Comparison of ENCODE assay signal across 15 cellular contexts in the genomic region with DNA sequence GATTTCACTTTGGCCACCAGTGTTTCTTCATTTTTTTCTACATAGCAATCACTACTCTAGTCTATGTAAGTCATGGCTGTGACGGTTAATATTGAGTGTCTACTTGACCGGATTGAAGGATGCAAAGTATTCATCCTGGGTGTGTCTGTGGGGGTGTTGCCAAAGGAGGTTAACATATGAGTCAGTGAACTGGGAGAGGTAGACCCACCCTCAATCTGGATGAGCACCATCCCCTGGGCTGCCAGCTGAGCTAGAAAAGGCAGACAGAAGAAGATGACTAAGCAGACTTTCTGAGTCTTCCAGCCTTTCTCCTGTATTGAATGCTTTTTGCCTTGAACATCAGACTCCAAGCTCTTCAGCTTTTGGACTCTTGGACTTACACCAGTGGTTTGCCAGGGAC.
A peak's percentile ranks its signal among the peaks of the same experiment; 100 is the strongest.
DNase-seq lines count a peak whose midpoint lies in the region; ATAC-seq and TF ChIP-seq lines count a peak whose summit lies in the region.
"Had no signal": no experiment of that assay in that cellular context is flagged by ENCODE, and none has a peak within 500 bp of the region (broad histone marks: within the 10 kb centered on the region; RNA-seq: fewer than 3 reads in every experiment).

No MANE protein-coding gene starts in this region.

- H3K27ac Mint-ChIP-seq in T-helper 2 cell treated with Interferon-gamma antibody and Interleukin-4, amounts not matched to agents 5 μg/mL and 100 μg/mL, for 36 hours, result no peak overlapping the region
- H3K27ac Mint-ChIP-seq in CD4-positive, alpha-beta T cell, result no peak overlapping the region
- H3K27ac Mint-ChIP-seq: effector memory CD8-positive, alpha-beta T cell; mesothelial cell of epicardium had no signal

- H3K27me3 Mint-ChIP-seq in T-helper 2 cell treated with Interferon-gamma antibody and Interleukin-4, amounts not matched to agents 5 μg/mL and 100 μg/mL, for 36 hours (ENCODE audit: low read depth), result no peaks in the 10 kb centered on the region
- H3K27me3 Mint-ChIP-seq in CD4-positive, alpha-beta T cell, result no peaks in the 10 kb centered on the region
- H3K27me3 Mint-ChIP-seq: effector memory CD8-positive, alpha-beta T cell had no signal

- POLR2A ChIA-PET in CD4-positive, alpha-beta T cell (lab: Charles Lee), result no interaction called here

- intact Hi-C loops in CD4-positive, alpha-beta T cell (cut with DNase I, micrococcal nuclease), result no loop called here

- no peaks in the 10 kb centered on the region for H3K27me3 ChIP-seq in CD4-positive, alpha-beta T cell (ENCODE audit: control insufficient read depth, insufficient read depth, low read length)
- H3K27me3 ChIP-seq: adrenal gland had no signal

- in situ Hi-C loops in astrocyte of the spinal cord (cut with HindIII; ENCODE audit: low sequenced_read_pairs), result no loop called here

- DNase-seq in AG08395 (ENCODE audit: low spot score) (peak; percentile 48), HS-27A (ENCODE audit: low read depth) (peak; percentile 73), astrocyte of the spinal cord (ENCODE audit: low read depth, low spot score) (peak; percentile 71), kidney glomerular epithelial cell (lab: John Stamatoyannopoulos, UW) (peak; percentile 26), hypothalamus (lab: John Stamatoyannopoulos, UW) (no peak), cerebellar nuclear complex (lab: John Stamatoyannopoulos, UW) (no peak)
- no peak for DNase-seq in T-helper 2 cell treated with Interferon-gamma antibody and Interleukin-4, amounts not matched to agents 5 μg/mL and 100 μg/mL, for 36 hours (ENCODE audit: low spot score)
- no peak for DNase-seq in CD4-positive, alpha-beta T cell
- DNase-seq: adrenal gland; C1 segment of cervical spinal cord; effector memory CD8-positive, alpha-beta T cell; NCI-H1048; NCI-H446 treated with DMSO at 0.1 percent for 48 hours had no signal

- H3K27ac ChIP-seq in CD4-positive, alpha-beta T cell (ENCODE audit: low read depth, low read length), result no peak overlapping the region
- H3K27ac ChIP-seq: adrenal gland had no signal

- no peak for TF ChIP-seq CTCF in astrocyte of the spinal cord (IDR thresholded peaks at IDR 0.05; ENCODE audit: low read depth, low read length)
- no peak for TF ChIP-seq CTCF in CD4-positive, alpha-beta T cell (IDR thresholded peaks at IDR 0.05)

- CTCF ChIA-PET in CD4-positive, alpha-beta T cell (lab: Charles Lee), result no interaction called here

- no peak overlapping the region for H3K4me3 ChIP-seq in astrocyte of the spinal cord (ENCODE audit: low read depth, low read length)
- H3K4me3 ChIP-seq: adrenal gland had no signal

- no peak overlapping the region for H3K4me3 Mint-ChIP-seq in T-helper 2 cell treated with Interferon-gamma antibody and Interleukin-4, amounts not matched to agents 5 μg/mL and 100 μg/mL, for 36 hours
- no peak overlapping the region for H3K4me3 Mint-ChIP-seq in CD4-positive, alpha-beta T cell
- H3K4me3 Mint-ChIP-seq: effector memory CD8-positive, alpha-beta T cell; mesothelial cell of epicardium had no signal

- no peaks in the 10 kb centered on the region for H3K4me1 Mint-ChIP-seq in T-helper 2 cell treated with Interferon-gamma antibody and Interleukin-4, amounts not matched to agents 5 μg/mL and 100 μg/mL, for 36 hours (ENCODE audit: low read depth)
- no peaks in the 10 kb centered on the region for H3K4me1 Mint-ChIP-seq in CD4-positive, alpha-beta T cell (ENCODE audit: low read depth)
- H3K4me1 Mint-ChIP-seq: mesothelial cell of epicardium had no signal

- no peaks in the 10 kb centered on the region for H3K36me3 Mint-ChIP-seq in T-helper 2 cell treated with Interferon-gamma antibody and Interleukin-4, amounts not matched to agents 5 μg/mL and 100 μg/mL, for 36 hours (ENCODE audit: low read depth)
- H3K36me3 Mint-ChIP-seq in CD4-positive, alpha-beta T cell (ENCODE audit: low read depth), result no peaks in the 10 kb centered on the region
- H3K36me3 Mint-ChIP-seq: mesothelial cell of epicardium had no signal

- no peaks in the 10 kb centered on the region for H3K9me3 Mint-ChIP-seq in T-helper 2 cell treated with Interferon-gamma antibody and Interleukin-4, amounts not matched to agents 5 μg/mL and 100 μg/mL, for 36 hours
- H3K9me3 Mint-ChIP-seq in CD4-positive, alpha-beta T cell, result no peaks in the 10 kb centered on the region

- H3K9me3 ChIP-seq in CD4-positive, alpha-beta T cell (ENCODE audit: control insufficient read depth, low read length), result no peaks in the 10 kb centered on the region
- H3K9me3 ChIP-seq: adrenal gland had no signal

- ATAC-seq in CD4-positive, alpha-beta T cell (ENCODE audit: poor library complexity), result no peak
- ATAC-seq: effector memory CD8-positive, alpha-beta T cell; Right ventricle myocardium inferior had no signal

Comparison
In these comparisons a context has a peak if more than half of its experiments do, and no peak if none do; other contexts are left out.
1. DNase-seq: peak in AG08395 (single experiment), HS-27A (single experiment), astrocyte of the spinal cord (single experiment) and kidney glomerular epithelial cell (single experiment); none in hypothalamus (0 of 51), cerebellar nuclear complex (0 of 2), T-helper 2 cell treated with Interferon-gamma antibody and Interleukin-4, amounts not matched to agents 5 μg/mL and 100 μg/mL, for 36 hours (single experiment) and CD4-positive, alpha-beta T cell (0 of 10).